Comparison of ENCODE assay signal across 9 cellular contexts in genomic region chr3:29005862-29006261, GRCh38.
"Had no signal": no experiment of that assay in that cellular context is flagged by ENCODE, and none has a peak within 500 bp of the region (broad histone marks: within the 10 kb centered on the region; RNA-seq: fewer than 3 reads in every experiment).

No MANE protein-coding gene starts in this region.

- H3K4me2 ChIP-seq: GM23338 had no signal

- FAIRE-seq: H1, H54, HTR-8/SVneo, K562 had no signal

- DNase-seq: H9, HCEC 1CT, IMR-90, KG1 had no signal

- H2AFZ ChIP-seq: GM23338 had no signal

- H3K4me3 ChIP-seq: GM23338, K562 had no signal
